In the genomic region with DNA sequence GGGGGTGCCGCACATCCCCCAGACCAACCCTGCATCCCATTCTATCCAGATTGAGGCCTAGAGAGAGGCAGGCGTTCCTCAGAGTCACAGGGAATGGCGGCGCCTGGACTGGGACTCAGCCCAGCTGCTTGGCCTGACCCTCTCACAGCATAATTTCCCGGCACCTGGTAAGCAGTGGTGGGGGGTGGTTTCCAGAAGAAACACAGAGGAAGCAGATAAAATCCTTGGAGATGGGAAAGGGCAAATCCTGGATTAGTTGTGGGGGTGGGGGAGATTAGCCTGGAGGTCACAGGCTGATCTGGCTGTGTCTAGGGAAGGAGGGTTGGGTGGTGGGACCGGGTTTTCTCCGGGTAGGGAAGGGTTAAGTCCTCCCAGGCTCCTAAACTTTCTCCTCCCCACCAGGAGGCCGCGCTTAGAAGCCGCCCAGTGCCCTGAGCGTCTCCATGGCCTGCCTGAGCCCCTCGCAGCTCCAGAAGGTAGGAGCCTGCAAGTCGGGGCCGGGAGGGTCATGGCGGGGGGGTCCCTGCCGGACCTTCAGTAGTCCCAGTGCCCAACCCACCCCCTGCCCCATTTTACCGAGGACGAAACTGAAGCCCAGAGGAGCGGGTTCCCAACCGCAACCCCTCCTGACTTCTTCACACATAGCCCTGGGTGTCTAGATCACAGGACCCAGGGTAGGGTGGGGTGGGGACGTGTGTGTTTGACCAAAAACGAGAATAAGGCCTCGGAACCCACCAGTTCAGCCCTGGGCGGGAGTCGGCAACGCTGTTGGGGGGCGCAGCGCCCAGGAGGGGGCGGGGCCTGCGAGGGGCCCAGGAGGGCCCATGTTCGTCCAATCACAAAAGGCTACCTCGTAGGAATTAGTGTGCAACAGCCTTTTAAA, we compare ENCODE assay signal across 8 cellular contexts. TPM values are rescaled to one million over a fixed set of nuclear protein-coding genes. Genes with fewer than 3 reads are reported as not detected.
DNase-seq lines count a peak whose midpoint lies in the region; ATAC-seq, FAIRE-seq and TF ChIP-seq lines count a peak whose summit lies in the region.

No MANE protein-coding gene starts in this region.

- POLR2A ChIA-PET in A549 (lab: Yijun Ruan, JAX), result no interaction called here

- H3K9me3 ChIP-seq in A549 (no peaks in the 10 kb centered on the region), muscle layer of duodenum (ENCODE audit: control insufficient read depth in 1 of 2, low read length in 2 of 2) (no peaks in the 10 kb centered on the region)

- no peak for TF ChIP-seq RAD21 in A549 (conservative IDR thresholded peaks at IDR 0.05 in 1 of 2, IDR thresholded peaks at IDR 0.05 in 1 of 2)

- no peak overlapping the region for H3K4me2 ChIP-seq in A549

- no peak for TF ChIP-seq EP300 in A549 (IDR thresholded peaks at IDR 0.05)

- peaks cover 33% of the 10 kb centered on the region; the same call in 2 of the 3 replicates for H3K4me1 ChIP-seq in A549
- peaks cover 7 to 26% of the 10 kb centered on the region in 2 donors for H3K4me1 ChIP-seq in muscle layer of duodenum (ENCODE audit: control insufficient read depth in 1 of 2, insufficient read depth in 2 of 2, low read length in 2 of 2)

- DNase-seq in A549 (ENCODE audit: low read depth in 1 of 2, low spot score in 1 of 2) (no peak), NCI-H82 treated with DMSO at 0.1 percent for 48 hours (lab: John Stamatoyannopoulos, UW; ENCODE audit: unreplicated experiment) (peak; percentile 96), epithelial cell of proximal tubule (ENCODE audit: low read depth) (no peak), GM20000 (ENCODE audit: low spot score) (no peak), GF-D8 (lab: John Stamatoyannopoulos, UW) (no peak)

- TF ChIP-seq POLR2A in A549 (IDR thresholded peaks at IDR 0.05; ENCODE audit: low read length), result no peak

- CTCF ChIA-PET in A549 (lab: Yijun Ruan, JAX), result interaction anchor here (0.6 to 14.3 kb wide), 4 partner anchors 42 to 70 kb away, joined by 3 to 244 read pairs (median 4); no protein-coding TSS in a partner anchor

- H3K27me3 ChIP-seq in muscle layer of duodenum (ENCODE audit: low read depth, low read length), result no peaks in the 10 kb centered on the region

- TF ChIP-seq CTCF in A549 (IDR thresholded peaks at IDR 0.05) (no peak), epithelial cell of proximal tubule (conservative IDR thresholded peaks at IDR 0.05; ENCODE audit: low read depth, low read length) (no peak), GM20000 (IDR thresholded peaks at IDR 0.05; ENCODE audit: extremely low read depth, missing control alignments) (no peak)

- H3K27ac ChIP-seq in A549 (peak overlapping the region; percentile 37 to 62; a peak in 4 of 6 replicates), muscle layer of duodenum (ENCODE audit: low read length) (peak overlapping the region; percentile 72)

- FAIRE-seq in A549 (lab: Jason Lieb, UNC), result no peak

- H3K4me3 ChIP-seq in A549, result no peak overlapping the region
- peak overlapping the region; percentile 66 for H3K4me3 ChIP-seq in epithelial cell of proximal tubule (ENCODE audit: low read depth, low read length)
- peak overlapping the region; percentile 55 to 59 for H3K4me3 ChIP-seq in muscle layer of duodenum (ENCODE audit: low read depth in 1 of 2, low read length in 2 of 2)

- H3K36me3 ChIP-seq in muscle layer of duodenum (ENCODE audit: control insufficient read depth in 1 of 2, insufficient read depth in 2 of 2, low read length in 2 of 2), result peaks cover 5 to 7% of the 10 kb centered on the region in 2 donors

- WGBS in A549 (ENCODE audit: missing lambda C conversion rate), result 73% methylated on average over 28 of the region's 32 CpGs

- ATAC-seq in A549 (no peak; a peak in 2 of 6 replicates), HG03045 (IDR thresholded peaks at IDR 0.05; ENCODE audit: unreplicated experiment) (no peak), GM19324 (IDR thresholded peaks at IDR 0.05; ENCODE audit: low FRiP score, unreplicated experiment) (no peak)

TF ChIP-seq in A549, 52 proteins besides CTCF, POLR2A, EP300 and RAD21:
- TF ChIP-seq FOSL2 (IDR thresholded peaks at IDR 0.05) (no peak), FOSL2 (CRISPR knock-in tag; IDR thresholded peaks at IDR 0.05) (no peak), SMC3 (IDR thresholded peaks at IDR 0.05) (no peak), POLR2AphosphoS2 (conservative IDR thresholded peaks at IDR 0.05; ENCODE audit: low read length) (no peak), ESRRA (IDR thresholded peaks at IDR 0.05; ENCODE audit: borderline replicate concordance, low read length) (no peak), NPAS2 (CRISPR knock-in tag; IDR thresholded peaks at IDR 0.05; ENCODE audit: borderline replicate concordance) (no peak)
- TF ChIP-seq, protein P1, sequence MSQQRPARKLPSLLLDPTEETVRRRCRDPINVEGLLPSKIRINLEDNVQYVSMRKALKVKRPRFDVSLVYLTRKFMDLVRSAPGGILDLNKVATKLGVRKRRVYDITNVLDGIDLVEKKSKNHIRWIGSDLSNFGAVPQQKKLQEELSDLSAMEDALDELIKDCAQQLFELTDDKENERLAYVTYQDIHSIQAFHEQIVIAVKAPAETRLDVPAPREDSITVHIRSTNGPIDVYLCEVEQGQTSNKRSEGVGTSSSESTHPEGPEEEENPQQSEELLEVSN (IDR thresholded peaks at IDR 0.05; ENCODE audit: borderline replicate concordance, low read depth), result no peak

RNA-seq across cellular contexts. Expression of a gene that starts 1.3 kb away (rescaled TPM):
- polyA plus RNA-seq in A549 (2011; rRNA removed) (0.12 TPM in 1 of 2 replicates, not detected in the other), A549 (2017; fragmentation: RNase III; extraction: RNeasy Plus Mini Kit Qiagen cat#74134 plus additional on column Dnase treatment) (0.12 TPM in 1 of 3 replicates, not detected in the others)
- 0.05 and 0.06 TPM in 2 replicates for polyA plus RNA-seq in A549 (2012; cell fraction: cytosol; rRNA removed)
- polyA plus RNA-seq in A549 (2012; cell fraction: nucleus; rRNA removed), result 0.28 TPM in 1 of 2 replicates, not detected in the other
- not detected in 2 replicates for polyA minus RNA-seq in A549 (2011; rRNA and poly(A)+ RNA removed)
- 21.2 and 22.5 TPM in 2 replicates for total RNA-seq in epithelial cell of proximal tubule

RNA-seq across cellular contexts. Expression of a gene that starts 25.3 kb away (rescaled TPM):
- polyA plus RNA-seq in A549 (2011; rRNA removed), result 25.4 and 27.8 TPM in 2 replicates
- 23.8 and 34.1 TPM in 2 replicates for polyA plus RNA-seq in A549 (2012; cell fraction: cytosol; rRNA removed)
- polyA plus RNA-seq in A549 (2012; cell fraction: nucleus; rRNA removed), result 37.4 and 40.1 TPM in 2 replicates
- polyA plus RNA-seq in A549 (2017; fragmentation: RNase III; extraction: RNeasy Plus Mini Kit Qiagen cat#74134 plus additional on column Dnase treatment), result 19.9 to 22.8 TPM (median 22.2 TPM) in 3 replicates
- polyA minus RNA-seq in A549 (2011; rRNA and poly(A)+ RNA removed), result 36.7 and 51.3 TPM in 2 replicates
- total RNA-seq in epithelial cell of proximal tubule, result 12.7 and 26.1 TPM in 2 replicates

RNA-seq across cellular contexts. Expression of a gene that starts 25.4 kb away (rescaled TPM):
- polyA plus RNA-seq in A549 (2011; rRNA removed) (52.3 and 62.1 TPM in 2 replicates), A549 (2017; fragmentation: RNase III; extraction: RNeasy Plus Mini Kit Qiagen cat#74134 plus additional on column Dnase treatment) (29.2 to 37.9 TPM (median 33.2 TPM) in 3 replicates)
- polyA plus RNA-seq in A549 (2012; cell fraction: cytosol; rRNA removed), result 62.7 and 67.5 TPM in 2 replicates
- 107 and 133 TPM in 2 replicates for polyA plus RNA-seq in A549 (2012; cell fraction: nucleus; rRNA removed)
- polyA minus RNA-seq in A549 (2011; rRNA and poly(A)+ RNA removed), result 176 and 187 TPM in 2 replicates
- 37.6 and 67.3 TPM in 2 replicates for total RNA-seq in epithelial cell of proximal tubule

RNA-seq across cellular contexts. Expression of a gene that starts 40.2 kb away (rescaled TPM):
- polyA plus RNA-seq in A549 (2011; rRNA removed) (25.9 and 29.2 TPM in 2 replicates), A549 (2017; fragmentation: RNase III; extraction: RNeasy Plus Mini Kit Qiagen cat#74134 plus additional on column Dnase treatment) (22.6 to 23.1 TPM (median 22.9 TPM) in 3 replicates)
- polyA plus RNA-seq in A549 (2012; cell fraction: cytosol; rRNA removed), result 45.0 and 55.2 TPM in 2 replicates
- 44.2 and 52.1 TPM in 2 replicates for polyA plus RNA-seq in A549 (2012; cell fraction: nucleus; rRNA removed)
- 45.9 and 47.6 TPM in 2 replicates for polyA minus RNA-seq in A549 (2011; rRNA and poly(A)+ RNA removed)
- 98.2 and 104 TPM in 2 replicates for total RNA-seq in epithelial cell of proximal tubule

RNA-seq across cellular contexts. Expression of a gene that starts 40.4 kb away (rescaled TPM):
- 10.0 and 12.2 TPM in 2 replicates for polyA plus RNA-seq in A549 (2011; rRNA removed)
- 13.5 and 15.8 TPM in 2 replicates for polyA plus RNA-seq in A549 (2012; cell fraction: cytosol; rRNA removed)
- polyA plus RNA-seq in A549 (2012; cell fraction: nucleus; rRNA removed), result 46.1 and 48.0 TPM in 2 replicates
- 8.1 to 9.6 TPM (median 8.4 TPM) in 3 replicates for polyA plus RNA-seq in A549 (2017; fragmentation: RNase III; extraction: RNeasy Plus Mini Kit Qiagen cat#74134 plus additional on column Dnase treatment)
- 10.8 and 12.8 TPM in 2 replicates for polyA minus RNA-seq in A549 (2011; rRNA and poly(A)+ RNA removed)
- 18.9 and 21.0 TPM in 2 replicates for total RNA-seq in epithelial cell of proximal tubule
